Comparison of ENCODE assay signal across 9 cellular contexts in genomic region chr14:33957993-33958392, GRCh38. TPM values are rescaled to one million over a fixed set of nuclear protein-coding genes. Genes with fewer than 3 reads are reported as not detected.
"Had no signal": no experiment of that assay in that cellular context is flagged by ENCODE, and none has a peak within 500 bp of the region (broad histone marks: within the 10 kb centered on the region; RNA-seq: fewer than 3 reads in every experiment).

No MANE protein-coding gene starts in this region.

- FAIRE-seq: H1, H54 had no signal

- H3K4me3 ChIP-seq: GM23338 had no signal

- H3K4me3 Mint-ChIP-seq: GM23338, H9, IgD-negative memory B cell had no signal

- H3K27ac ChIP-seq: HL-60 had no signal

- DNase-seq: H9, HCEC 1CT, KG1 had no signal

- H3K27ac Mint-ChIP-seq: GM23338, H9, IgD-negative memory B cell had no signal

- H3K36me3 Mint-ChIP-seq: IgD-negative memory B cell had no signal

- H3K4me2 ChIP-seq: GM23338 had no signal

RNA-seq across cellular contexts. Expression of gene EGLN3, which starts 7.1 kb away (rescaled TPM):
- total RNA-seq: HT1080 had no signal
